In genomic region chr3:50230106-50230832, GRCh38 we compare ENCODE assay signal across 21 cellular contexts. TPM values are rescaled to one million over a fixed set of nuclear protein-coding genes. Genes with fewer than 3 reads are reported as not detected.
DNase-seq lines count a peak whose midpoint lies in the region; ATAC-seq and TF ChIP-seq lines count a peak whose summit lies in the region.
"Had no signal": no experiment of that assay in that cellular context is flagged by ENCODE, and none has a peak within 500 bp of the region (broad histone marks: within the 10 kb centered on the region; RNA-seq: fewer than 3 reads in every experiment).

No MANE protein-coding gene starts in this region.

- no peaks in the 10 kb centered on the region for H4K20me1 ChIP-seq in DND-41 (ENCODE audit: insufficient read depth, low read length)

- no peaks in the 10 kb centered on the region; the same call in 1 of the 2 replicates for H3K36me3 ChIP-seq in DND-41 (ENCODE audit: insufficient read depth, low read length)
- H3K36me3 ChIP-seq in CD4-positive, alpha-beta memory T cell (ENCODE audit: insufficient read depth, low read length): no peaks in the 10 kb centered on the region

- H3K9ac ChIP-seq in DND-41 (ENCODE audit: low read depth, low read length): 0 out of 2 replicates have a peak overlapping the region, but pooled peaks have one; percentile 13
- H3K9ac ChIP-seq: GM23248 had no signal

- no peaks in the 10 kb centered on the region for H3K27me3 ChIP-seq in DND-41 (ENCODE audit: insufficient read depth, low read length, poor library complexity)
- no peaks in the 10 kb centered on the region for H3K27me3 ChIP-seq in dorsolateral prefrontal cortex
- H3K27me3 ChIP-seq in CD4-positive, alpha-beta memory T cell (ENCODE audit: insufficient read depth, low read length): no peaks in the 10 kb centered on the region

- H3K27me3 Mint-ChIP-seq in CD4-positive, alpha-beta memory T cell: no peaks in the 10 kb centered on the region

- H3K4me1 ChIP-seq in DND-41 (ENCODE audit: insufficient read depth, low read length): peaks cover 40% of the 10 kb centered on the region
- peaks cover 25% of the 10 kb centered on the region for H3K4me1 ChIP-seq in CD4-positive, alpha-beta memory T cell (ENCODE audit: insufficient read depth, low read length)

- no peak overlapping the region for H3K4me3 Mint-ChIP-seq in CD4-positive, alpha-beta memory T cell

- H2AFZ ChIP-seq in DND-41 (ENCODE audit: low read depth, low read length): no peak overlapping the region
- H2AFZ ChIP-seq: GM23248 had no signal

- peak overlapping the region in 1 of 7 donors; percentile 68 for H3K27ac Mint-ChIP-seq in CD4-positive, alpha-beta memory T cell

- peaks cover 0 to 1% (median 0%) of the 10 kb centered on the region in 8 donors for H3K9me3 Mint-ChIP-seq in CD4-positive, alpha-beta memory T cell

- peaks cover 17 to 45% (median 34%) of the 10 kb centered on the region in 4 donors for H3K4me1 Mint-ChIP-seq in CD4-positive, alpha-beta memory T cell

- H3K4me3 ChIP-seq in DND-41 (ENCODE audit: low read depth in 1 of 2, low read length in 2 of 2) (no peak overlapping the region), dorsolateral prefrontal cortex (peak overlapping the region in 3 of 59 donors; percentile 13 to 17 (median 16)), skin epidermis (no peak overlapping the region)
- H3K4me3 ChIP-seq in CD4-positive, alpha-beta memory T cell (ENCODE audit: low read length in 2 of 2): no peak overlapping the region
- H3K4me3 ChIP-seq: GM23248 had no signal

- POLR2A ChIA-PET in CD4-positive, alpha-beta memory T cell (lab: Charles Lee; ENCODE audit: partially characterized antibody): interaction anchor here (0.7 to 7.4 kb wide), 3 partner anchors 13 to 108 kb away, joined by 3 to 150 read pairs (median 3); no protein-coding TSS in a partner anchor

- no peak overlapping the region for H3K4me2 ChIP-seq in DND-41 (ENCODE audit: insufficient read depth, low read length)

- CTCF ChIA-PET in CD4-positive, alpha-beta memory T cell (lab: Charles Lee; ENCODE audit: partially characterized antibody): interaction anchor here (1.0 to 11.5 kb wide), 6 partner anchors 9 to 68 kb away, joined by 3 to 238 read pairs (median 69); partner anchors contain the start of genes GNAI2 and GNAT1

- peaks cover 0 to 3% of the 10 kb centered on the region in 2 donors for H3K36me3 Mint-ChIP-seq in CD4-positive, alpha-beta memory T cell

- TF ChIP-seq CTCF in DND-41 (IDR thresholded peaks at IDR 0.05; ENCODE audit: borderline replicate concordance, extremely low read depth, low read length, poor library complexity, severe bottlenecking) (no peak), dorsolateral prefrontal cortex (IDR thresholded peaks at IDR 0.05 in 54 of 56, conservative IDR thresholded peaks at IDR 0.05 in 2 of 56; ENCODE audit: low read depth in 1 of 56, partially characterized antibody in 56 of 56) (no peak)

- no peak for DNase-seq in DND-41
- peak; percentile 58 for DNase-seq in NOMO-1 treated with dmso at 0.1 percent for 144 hours (lab: John Stamatoyannopoulos, UW; ENCODE audit: unreplicated experiment)
- DNase-seq in dorsolateral prefrontal cortex: no peak
- no peak for DNase-seq in cerebellar nuclear complex (lab: John Stamatoyannopoulos, UW)
- DNase-seq in GF-D8 (lab: John Stamatoyannopoulos, UW): no peak
- DNase-seq in CD4-positive, alpha-beta memory T cell: no peak
- DNase-seq: activated CD8-positive, alpha-beta memory T cell treated with anti-CD3 and anti-CD28 coated beads, Interleukin-2, amount 50 U/mL, for 48 hours; activated naive CD4-positive, alpha-beta T cell treated with Interleukin-2 at 50 U/mL for 16 hours; DMS153; left colon; MM.1S; NCI-H2081 treated with DMSO at 0.1 percent for 48 hours; NCI-H526 treated with DMSO at 0.1 percent for 48 hours; RPMI8226; stimulated activated CD4-positive, alpha-beta T cell treated with anti-CD3 and anti-CD28 coated beads, Interleukin-12 subunit alpha, Interleukin-12 subunit beta, amount 100 ng/mL, for 4 hours; T-helper 2 cell had no signal

- H3K27ac ChIP-seq in DND-41 (ENCODE audit: low read length) (no peak overlapping the region), dorsolateral prefrontal cortex (peak overlapping the region in 46 of 59 donors; percentile 0 to 80 (median 50)), skin epidermis (peak overlapping the region in 20 of 21 experiments; percentile 17 to 92 (median 52))
- H3K27ac ChIP-seq in CD4-positive, alpha-beta memory T cell (ENCODE audit: low read depth, low read length): no peak overlapping the region
- H3K27ac ChIP-seq: GM23248 had no signal

- H3K79me2 ChIP-seq in DND-41 (ENCODE audit: insufficient read depth, low read length): peaks cover 12% of the 10 kb centered on the region

- ATAC-seq in DND-41 (ENCODE audit: insufficient read depth, low read depth): no peak
- ATAC-seq in GM19452 (IDR thresholded peaks at IDR 0.05; ENCODE audit: unreplicated experiment): no peak
- ATAC-seq: left colon had no signal

- no peaks in the 10 kb centered on the region for H3K9me3 ChIP-seq in DND-41 (ENCODE audit: insufficient read depth, low read length, severe bottlenecking)
- no peaks in the 10 kb centered on the region for H3K9me3 ChIP-seq in CD4-positive, alpha-beta memory T cell (ENCODE audit: control insufficient read depth in 1 of 2, low read length in 2 of 2)

- intact Hi-C loops in dorsolateral prefrontal cortex (cut with DNase I): no loop called here
- intact Hi-C loops in CD4-positive, alpha-beta memory T cell (cut with micrococcal nuclease): no loop called here

RNA-seq across cellular contexts. Expression of gene GNAI2, which starts 5.7 kb away (rescaled TPM):
- 100 to 1,000 TPM; 117 to 240 (median 161) TPM for total RNA-seq in dorsolateral prefrontal cortex
- 100 to 1,000 TPM; 292 to 300 TPM for total RNA-seq in CD4-positive, alpha-beta memory T cell
- 100 to 1,000 TPM; 532 to 615 TPM for polyA plus RNA-seq in CD4-positive, alpha-beta memory T cell

RNA-seq across cellular contexts. Expression of gene SLC38A3, which starts 25.2 kb away (rescaled TPM):
- 10 to 100 TPM; 12.5 to 71.4 (median 28.5) TPM for total RNA-seq in dorsolateral prefrontal cortex
- not detected for total RNA-seq in CD4-positive, alpha-beta memory T cell
- polyA plus RNA-seq in CD4-positive, alpha-beta memory T cell: not detected
- total RNA-seq: GM23248, left colon had no signal

RNA-seq across cellular contexts. Expression of gene SEMA3B, which starts 38.7 kb away (rescaled TPM):
- 100 to 1,000 TPM in 85 of 120 experiments, 10 to 100 TPM in 35; 36.0 to 486 (median 135) TPM for total RNA-seq in dorsolateral prefrontal cortex
- total RNA-seq in CD4-positive, alpha-beta memory T cell: under 1 TPM; 0.50 to 0.87 TPM
- not detected for polyA plus RNA-seq in CD4-positive, alpha-beta memory T cell

RNA-seq across cellular contexts. Expression of gene GNAT1, which starts 38.9 kb away (rescaled TPM):
- 1 to 10 TPM in 1 of 120 experiments, under 1 TPM in 13, not detected in 106; 0.20 to 1.6 (median 0.31) TPM for total RNA-seq in dorsolateral prefrontal cortex
- not detected for total RNA-seq in CD4-positive, alpha-beta memory T cell
- polyA plus RNA-seq in CD4-positive, alpha-beta memory T cell: not detected
- total RNA-seq: dermis microvascular lymphatic vessel endothelial cell, GM23248, left colon, posterior vena cava had no signal
- polyA plus RNA-seq: GM23248 had no signal

RNA-seq across cellular contexts. Expression of gene LSMEM2, which starts 48.6 kb away (rescaled TPM):
- total RNA-seq in dorsolateral prefrontal cortex: 1 to 10 TPM in 95 of 120 experiments, under 1 TPM in 23, not detected in 2; 0.31 to 7.4 (median 1.7) TPM
- total RNA-seq in CD4-positive, alpha-beta memory T cell: not detected
- polyA plus RNA-seq in CD4-positive, alpha-beta memory T cell: under 1 TPM in 1 of 2 donors, not detected in 1; 0.20 TPM
- total RNA-seq: dermis microvascular lymphatic vessel endothelial cell, GM23248, left colon had no signal
- polyA plus RNA-seq: GM23248 had no signal

Comparison
In these comparisons a context has a peak if more than half of its experiments do, and no peak if none do; other contexts are left out.
1. H3K27ac ChIP-seq: peak in dorsolateral prefrontal cortex (46 of 59) and skin epidermis (20 of 21); none in DND-41 (single experiment) and CD4-positive, alpha-beta memory T cell (single experiment).
2. RNA of gene SLC38A3, which starts 25.2 kb away (total RNA-seq): 12.5 to 71.4 TPM in dorsolateral prefrontal cortex; not detected in CD4-positive, alpha-beta memory T cell; every median in the first group is over 10 times any median in the second.
3. RNA of gene SEMA3B, which starts 38.7 kb away (total RNA-seq): 36.0 to 486 TPM in dorsolateral prefrontal cortex; 0.50 to 0.87 TPM in CD4-positive, alpha-beta memory T cell; every median in the first group is over 10 times any median in the second.